ENCODE assay signal across 12 cellular contexts in the genomic region with DNA sequence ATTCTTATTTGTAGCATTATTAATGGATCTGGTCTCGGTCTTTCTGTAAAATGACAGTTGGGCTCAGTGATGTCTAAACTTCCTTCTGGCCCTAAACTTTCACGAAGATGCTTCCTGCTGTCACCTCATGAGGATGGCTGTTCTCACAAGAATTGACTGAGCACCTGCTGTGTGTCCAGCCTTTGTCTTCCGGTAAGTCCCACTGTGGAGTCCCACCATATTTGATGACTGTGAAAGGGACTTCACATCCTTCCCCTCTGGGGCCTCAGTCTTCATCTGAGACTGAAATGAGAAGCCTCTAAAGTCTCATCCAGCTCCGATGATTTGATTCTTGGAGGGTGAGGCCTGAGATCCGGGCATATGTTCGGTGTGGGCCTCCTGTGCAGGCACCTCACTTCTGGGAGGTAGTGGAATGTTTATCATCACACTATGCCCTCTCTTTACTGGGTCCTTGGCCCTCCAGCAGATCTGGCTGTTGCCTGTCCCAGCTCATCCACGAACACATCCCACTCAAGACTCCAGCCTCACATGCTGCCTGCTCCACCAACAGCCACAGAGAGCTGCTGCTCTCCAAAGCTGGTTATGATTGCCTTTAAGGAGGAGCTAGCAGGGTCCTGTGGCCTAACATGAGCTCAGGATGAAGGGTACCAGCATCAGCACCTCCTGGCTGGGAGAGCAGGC.
DNase-seq lines count a peak whose midpoint lies in the region; ATAC-seq, FAIRE-seq and TF ChIP-seq lines count a peak whose summit lies in the region.
"Had no signal": no experiment of that assay in that cellular context is flagged by ENCODE, and none has a peak within 500 bp of the region (broad histone marks: within the 10 kb centered on the region; RNA-seq: fewer than 3 reads in every experiment).

No MANE protein-coding gene starts in this region.

- H3K9me3 Mint-ChIP-seq in stimulated activated memory B cell treated with anti-CD40 and anti-IgM and Interleukin-4, amounts not matched to agents 10 μg/mL and 1 μg/mL and 100 μg/mL, for 72 hours = no peaks in the 10 kb centered on the region
- peaks cover 2 to 8% of the 10 kb centered on the region in 2 donors for H3K9me3 Mint-ChIP-seq in stimulated activated naive CD8-positive, alpha-beta T cell treated with anti-CD3 and anti-CD28 coated beads, Interleukin-15, amount 100 ng/mL, for 72 hours

- TF ChIP-seq RAD21 in H1 (IDR thresholded peaks at IDR 0.05 in 1 of 2, conservative IDR thresholded peaks at IDR 0.05 in 1 of 2; ENCODE audit: low read depth in 2 of 2, low read length in 2 of 2) = no peak; a peak in 1 of 4 replicates

- no peak overlapping the region for H2BK20ac ChIP-seq in H1 (ENCODE audit: low read length)

- H2BK120ac ChIP-seq in H1 (replicated peaks; ENCODE audit: low read depth, low read length) = no peak overlapping the region

- 94% methylated on average over 7 of the region's 7 CpGs; no CpG with 5 or more reads in 1 of the 2 experiments for WGBS in H1 (ENCODE audit: extremely low coverage in 1 of 2, insufficient coverage in 1 of 2, insufficient read length in 1 of 2, insufficient replicate concordance in 2 of 2, low coverage in 1 of 2, low lambda C conversion rate in 2 of 2, missing lambda C conversion rate in 1 of 2), 2 experiments

- no peak overlapping the region for H3K18ac ChIP-seq in H1 (ENCODE audit: extremely low read depth, low read length)

- no peak overlapping the region for H3K4me2 ChIP-seq in H1 (ENCODE audit: insufficient read depth in 1 of 2, low read depth in 2 of 2, low read length in 2 of 2)
- H3K4me2 ChIP-seq: PC-9 had no signal

- H3K23me2 ChIP-seq in H1 (ENCODE audit: low read depth, low read length) = no peaks in the 10 kb centered on the region

- H2BK15ac ChIP-seq in H1 (ENCODE audit: low read length) = no peak overlapping the region

- H3K4me1 ChIP-seq in HEK293 (ENCODE audit: control insufficient read depth, insufficient read depth, low read length) = no peaks in the 10 kb centered on the region
- H3K4me1 ChIP-seq in H1 (replicated peaks in 1 of 4; ENCODE audit: control insufficient read depth in 3 of 4, insufficient read depth in 4 of 4, low read length in 3 of 4) = peaks cover 0 to 11% (median 8%) of the 10 kb centered on the region in 4 experiments; a peak in 6 of 7 replicates

- no peak for TF ChIP-seq POLR2A in H1 (IDR thresholded peaks at IDR 0.05; ENCODE audit: control extremely low read depth in 1 of 2, low read depth in 2 of 2, low read length in 2 of 2)

- no peaks in the 10 kb centered on the region for H3K79me2 ChIP-seq in H1 (ENCODE audit: control insufficient read depth in 1 of 2, insufficient read depth in 2 of 2, low read length in 2 of 2)

- H3K27ac ChIP-seq in HEK293 (ENCODE audit: extremely low read depth, low read depth, low read length) (no peak overlapping the region), H1 (ENCODE audit: low read depth, low read length) (no peak overlapping the region)
- H3K27ac ChIP-seq: PC-9 had no signal

- no peak overlapping the region for H3K4me3 Mint-ChIP-seq in stimulated activated memory B cell treated with anti-CD40 and anti-IgM and Interleukin-4, amounts not matched to agents 10 μg/mL and 1 μg/mL and 100 μg/mL, for 72 hours
- no peak overlapping the region for H3K4me3 Mint-ChIP-seq in stimulated activated naive CD8-positive, alpha-beta T cell treated with anti-CD3 and anti-CD28 coated beads, Interleukin-15, amount 100 ng/mL, for 72 hours

- H3K36me3 ChIP-seq in HEK293 (ENCODE audit: control insufficient read depth in 2 of 2, insufficient read depth in 1 of 2, low read length in 2 of 2) = no peaks in the 10 kb centered on the region
- no peaks in the 10 kb centered on the region for H3K36me3 ChIP-seq in H1 (ENCODE audit: control insufficient read depth in 2 of 4, insufficient read depth in 4 of 4, low read length in 3 of 4)
- H3K36me3 ChIP-seq: MG63 had no signal

- no peak overlapping the region for H3K56ac ChIP-seq in H1 (replicated peaks; ENCODE audit: insufficient read length, low read depth, low read length)

- no peak overlapping the region for H3K14ac ChIP-seq in H1 (ENCODE audit: insufficient read length)

- no peak overlapping the region for H2AK5ac ChIP-seq in H1 (ENCODE audit: low read depth, low read length)

- H3K36me3 Mint-ChIP-seq in stimulated activated memory B cell treated with anti-CD40 and anti-IgM and Interleukin-4, amounts not matched to agents 10 μg/mL and 1 μg/mL and 100 μg/mL, for 72 hours = no peaks in the 10 kb centered on the region

- H3K9ac ChIP-seq in H1 (replicated peaks in 1 of 4; ENCODE audit: extremely low read depth in 1 of 4, low read depth in 3 of 4, low read length in 3 of 4) = no peak overlapping the region

- H4K20me1 ChIP-seq in H1 (replicated peaks in 1 of 2; ENCODE audit: control insufficient read depth in 1 of 2, insufficient read depth in 2 of 2, low read length in 2 of 2) = no peaks in the 10 kb centered on the region

- H4K5ac ChIP-seq in H1 (ENCODE audit: insufficient read length, low read depth, low read length) = no peak overlapping the region

- no peak for TF ChIP-seq EP300 in H1 (IDR thresholded peaks at IDR 0.05; ENCODE audit: borderline replicate concordance in 1 of 2, low read depth in 2 of 2, low read length in 2 of 2)

- DNase-seq in GM12865 (ENCODE audit: low read depth) = peak; percentile 61
- DNase-seq in H1 (ENCODE audit: low read depth in 1 of 2, low spot score in 2 of 2) = no peak
- no peak for DNase-seq in stimulated activated naive CD8-positive, alpha-beta T cell treated with anti-CD3 and anti-CD28 coated beads, Interleukin-15, amount 100 ng/mL, for 72 hours
- DNase-seq: EL, H7, MG63, NCI-H1105, PC-9 had no signal

- H3K4ac ChIP-seq in H1 (replicated peaks; ENCODE audit: insufficient read length, low read depth, low read length) = no peak overlapping the region

- CTCF ChIA-PET in HEK293 (lab: Yijun Ruan, JAX) (interaction anchor here (0.6 to 1.0 kb wide), 2 partner anchors 14 to 28 kb away, joined by 3 to 6 read pairs; no protein-coding TSS in a partner anchor), H1 (lab: Charles Lee; ENCODE audit: partially characterized antibody) (interaction anchor here (0.9 to 9.6 kb wide), 22 partner anchors 8 to 310 kb away, joined by 3 to 56 read pairs (median 4); no protein-coding TSS in a partner anchor)

- no peaks in the 10 kb centered on the region for H3K79me1 ChIP-seq in H1 (ENCODE audit: low read depth, low read length)

- H3K27me3 ChIP-seq in H1 (replicated peaks in 1 of 4; ENCODE audit: control insufficient read depth in 3 of 4, extremely low read depth in 1 of 4, insufficient read depth in 3 of 4, low read length in 3 of 4) = no peaks in the 10 kb centered on the region
- H3K27me3 ChIP-seq: MG63 had no signal

- FAIRE-seq in H1 (lab: Jason Lieb, UNC) = no peak

- H2BK12ac ChIP-seq in H1 (ENCODE audit: low read depth, low read length) = no peak overlapping the region

- H2BK5ac ChIP-seq in H1 (ENCODE audit: low read depth, low read length) = no peak overlapping the region

- H3K4me1 Mint-ChIP-seq in stimulated activated memory B cell treated with anti-CD40 and anti-IgM and Interleukin-4, amounts not matched to agents 10 μg/mL and 1 μg/mL and 100 μg/mL, for 72 hours = peaks cover 8% of the 10 kb centered on the region
- peaks cover 32% of the 10 kb centered on the region for H3K4me1 Mint-ChIP-seq in stimulated activated naive CD8-positive, alpha-beta T cell treated with anti-CD3 and anti-CD28 coated beads, Interleukin-15, amount 100 ng/mL, for 72 hours

- H3K4me3 ChIP-seq in GM12865 (ENCODE audit: low read depth, low read length) = no peak overlapping the region
- H3K4me3 ChIP-seq in HEK293 (ENCODE audit: low read depth, low read length) = no peak overlapping the region
- no peak overlapping the region for H3K4me3 ChIP-seq in H1 (ENCODE audit: extremely low read depth in 1 of 4, insufficient read depth in 2 of 4, low read depth in 3 of 4, low read length in 4 of 4)
- H3K4me3 ChIP-seq: MG63, PC-9 had no signal

- H3K27ac Mint-ChIP-seq in stimulated activated memory B cell treated with anti-CD40 and anti-IgM and Interleukin-4, amounts not matched to agents 10 μg/mL and 1 μg/mL and 100 μg/mL, for 72 hours = no peak overlapping the region
- H3K27ac Mint-ChIP-seq in stimulated activated naive CD8-positive, alpha-beta T cell treated with anti-CD3 and anti-CD28 coated beads, Interleukin-15, amount 100 ng/mL, for 72 hours = no peak overlapping the region

- no peaks in the 10 kb centered on the region for H3K9me3 ChIP-seq in HEK293 (ENCODE audit: control insufficient read depth, insufficient read depth, low read depth, low read length)
- 0 out of 4 replicates have a peak, but pooled peaks cover 0 to 3% of the 10 kb centered on the region in 2 experiments for H3K9me3 ChIP-seq in H1 (ENCODE audit: insufficient read depth in 2 of 2, low read depth in 1 of 2, low read length in 1 of 2)
- H3K9me3 ChIP-seq: MG63 had no signal

- H2AFZ ChIP-seq in H1 (ENCODE audit: low read length) = no peak overlapping the region
- H2AFZ ChIP-seq: PC-9 had no signal

- H4K91ac ChIP-seq in H1 (replicated peaks; ENCODE audit: insufficient read length, low read length) = no peak overlapping the region

- no peak overlapping the region for H3K23ac ChIP-seq in H1 (ENCODE audit: insufficient read length)

- POLR2A ChIA-PET in HEK293 (lab: Yijun Ruan, JAX) = no interaction called here
- POLR2A ChIA-PET in H1 (lab: Charles Lee; ENCODE audit: partially characterized antibody) = interaction anchor here (0.5 to 1.1 kb wide), 3 partner anchors 21 to 399 kb away, joined by 3 read pairs; partner anchors contain the start of gene KRTCAP2

- H3K27me3 Mint-ChIP-seq in stimulated activated memory B cell treated with anti-CD40 and anti-IgM and Interleukin-4, amounts not matched to agents 10 μg/mL and 1 μg/mL and 100 μg/mL, for 72 hours = no peaks in the 10 kb centered on the region
- H3K27me3 Mint-ChIP-seq in stimulated activated naive CD8-positive, alpha-beta T cell treated with anti-CD3 and anti-CD28 coated beads, Interleukin-15, amount 100 ng/mL, for 72 hours = no peaks in the 10 kb centered on the region

- no peak for TF ChIP-seq CTCF in GM12865 (IDR thresholded peaks at IDR 0.05; ENCODE audit: insufficient read depth, low read depth, low read length, missing control alignments)
- no peak for TF ChIP-seq CTCF in HEK293 (tag by site-specific recombination; IDR thresholded peaks at IDR 0.05)
- peak; percentile 8 to 24 (median 14); a peak in 2 of 4 replicates for TF ChIP-seq CTCF in H1 (IDR thresholded peaks at IDR 0.05; ENCODE audit: control extremely low read depth in 1 of 3, insufficient read depth in 1 of 3, low read depth in 1 of 3, low read length in 3 of 3)

- ATAC-seq in stimulated activated memory B cell treated with anti-CD40 and anti-IgM and Interleukin-4, amounts not matched to agents 10 μg/mL and 1 μg/mL and 100 μg/mL, for 72 hours = peak; percentile 32
- ATAC-seq in stimulated activated naive CD8-positive, alpha-beta T cell treated with anti-CD3 and anti-CD28 coated beads, Interleukin-15, amount 100 ng/mL, for 72 hours = no peak
- ATAC-seq in GM19324 (IDR thresholded peaks at IDR 0.05; ENCODE audit: low FRiP score, unreplicated experiment) = no peak
- ATAC-seq in GM18519 (IDR thresholded peaks at IDR 0.05; ENCODE audit: low FRiP score, unreplicated experiment) = no peak

- H4K8ac ChIP-seq in H1 (ENCODE audit: extremely low read depth, insufficient read depth, low read length) = no peak overlapping the region

TF ChIP-seq in H1, 55 proteins besides CTCF, POLR2A, EP300 and RAD21 (continues in another document):
- TF ChIP-seq TCF12 (IDR thresholded peaks at IDR 0.05; ENCODE audit: low read depth, low read length) = no peak

Comparison
In these comparisons a context has a peak if more than half of its experiments do, and no peak if none do; other contexts are left out.
1. CTCF ChIP-seq: peak in H1 (3 of 3); none in GM12865 (single experiment) and HEK293 (single experiment).